In the genomic region with DNA sequence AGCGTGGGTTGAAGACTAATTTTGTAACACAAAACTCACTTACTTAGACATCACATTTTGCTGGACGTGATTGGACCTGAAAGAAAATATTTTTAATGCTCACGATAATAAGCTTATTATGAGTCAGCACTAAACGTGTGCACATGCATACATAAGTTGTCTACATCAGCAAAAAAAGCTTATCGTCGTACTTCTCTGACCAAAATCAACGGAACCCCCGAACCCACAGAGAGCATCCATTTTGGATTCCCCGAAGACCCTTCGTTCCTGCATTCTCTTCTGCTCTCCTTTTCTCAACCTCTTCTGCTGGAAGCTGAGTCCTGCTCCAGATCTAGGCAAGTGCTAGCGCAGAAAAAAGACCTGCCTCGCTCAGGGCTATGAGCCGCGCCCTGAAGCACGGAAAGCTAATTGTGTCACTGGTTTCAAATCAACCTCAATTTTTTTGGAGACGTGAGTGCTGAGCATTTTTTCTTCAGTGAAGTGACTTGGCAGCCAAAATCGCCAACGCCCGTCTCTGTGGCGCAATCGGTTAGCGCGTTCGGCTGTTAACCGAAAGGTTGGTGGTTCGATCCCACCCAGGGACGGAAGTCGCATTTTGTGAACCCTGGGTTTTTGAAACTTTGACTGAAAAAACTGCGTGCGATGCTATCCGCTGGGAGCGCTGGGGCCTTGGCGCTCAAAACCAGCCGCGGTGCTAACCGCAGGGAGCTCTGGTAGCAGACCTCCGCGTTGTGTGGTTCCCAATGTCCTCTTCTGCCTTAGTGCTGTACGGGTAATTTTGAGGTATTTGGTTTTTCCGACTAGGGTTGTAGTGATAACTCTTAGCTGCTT, we compare ENCODE assay signal across 8 cellular contexts. TPM values are rescaled to one million over a fixed set of nuclear protein-coding genes. Genes with fewer than 3 reads are reported as not detected.
DNase-seq lines count a peak whose midpoint lies in the region; ATAC-seq, FAIRE-seq and TF ChIP-seq lines count a peak whose summit lies in the region.
"Not testable (repeated sequence)": the region's sequence is repeated elsewhere in the genome, so short reads cannot be mapped to it uniquely, and the experiment has no call there.

No MANE protein-coding gene starts in this region.

- CTCF ChIA-PET in A549 (lab: Yijun Ruan, JAX) = interaction anchor here (0.7 to 1.7 kb wide), 5 partner anchors 9 to 202 kb away, joined by 3 to 7 read pairs (median 3); no protein-coding TSS in a partner anchor
- CTCF ChIA-PET in activated B cell treated with CpG ODN at 0.5 μM for 24 hours (lab: Charles Lee) = interaction anchor here (1.3 to 1.5 kb wide), 2 partner anchors 9 to 201 kb away, joined by 5 to 7 read pairs; no protein-coding TSS in a partner anchor

- peak overlapping the region; percentile 88 for H3K4me3 Mint-ChIP-seq in activated B cell treated with CpG ODN at 0.5 μM for 24 hours
- peak overlapping the region; percentile 95 to 99 (median 96) for H3K4me3 Mint-ChIP-seq in immature natural killer cell

- peak overlapping the region; percentile 67 for H3K4me2 ChIP-seq in A549

- POLR2A ChIA-PET in A549 (lab: Yijun Ruan, JAX) = interaction anchor here (0.6 kb wide), 1 partner anchor 13 kb away, joined by 3 read pairs; no protein-coding TSS in a partner anchor
- POLR2A ChIA-PET in activated B cell treated with CpG ODN at 0.5 μM for 24 hours (lab: Charles Lee) = interaction anchor here (0.7 to 1.8 kb wide), 4 partner anchors 9 to 210 kb away, joined by 3 to 15 read pairs (median 6); partner anchors contain the start of gene DUSP12

- TF ChIP-seq CTCF in A549 (IDR thresholded peaks at IDR 0.05); activated B cell treated with CpG ODN at 0.5 μM for 24 hours (IDR thresholded peaks at IDR 0.05); bronchial epithelial cell (IDR thresholded peaks at IDR 0.05; ENCODE audit: insufficient read depth, low read length, severe bottlenecking): not testable (repeated sequence)

- H3K9me3 Mint-ChIP-seq in activated B cell treated with CpG ODN at 0.5 μM for 24 hours, immature natural killer cell: not testable (repeated sequence)

- not testable (repeated sequence) for TF ChIP-seq EP300 in A549 (IDR thresholded peaks at IDR 0.05)

- H3K27ac Mint-ChIP-seq in activated B cell treated with CpG ODN at 0.5 μM for 24 hours (peak overlapping the region; percentile 92), immature natural killer cell (peak overlapping the region; percentile 94 to 97 (median 96))

- WGBS in A549 (ENCODE audit: missing lambda C conversion rate) = 2% methylated on average over 39 of the region's 40 CpGs
- WGBS in small intestine, 3 donors = 3 to 10% (median 9%) methylated on average over 40 of the region's 40 CpGs

- intact Hi-C loops in activated B cell treated with CpG ODN at 0.5 μM for 24 hours (cut with micrococcal nuclease) = loop anchor here (1.0 to 2.0 kb wide), 3 partner anchors 9 to 141 kb away; no protein-coding TSS in a partner anchor

- not testable (repeated sequence) for H3K4me1 ChIP-seq in A549; small intestine (ENCODE audit: control insufficient read depth in 2 of 2, insufficient read depth in 1 of 2, low read depth in 1 of 2, low read length in 1 of 2)

- FAIRE-seq in A549 (lab: Jason Lieb, UNC); bronchial epithelial cell (lab: Jason Lieb, UNC); small intestine (lab: Jason Lieb, UNC): not testable (repeated sequence)

- peak in 1 of 2 experiments; percentile 26; a peak in 2 of 5 replicates for TF ChIP-seq RAD21 in A549 (conservative IDR thresholded peaks at IDR 0.05 in 1 of 2, IDR thresholded peaks at IDR 0.05 in 1 of 2)

- H3K4me1 Mint-ChIP-seq in activated B cell treated with CpG ODN at 0.5 μM for 24 hours (peaks cover 42% of the 10 kb centered on the region), immature natural killer cell (peaks cover 60 to 73% of the 10 kb centered on the region in 2 donors)

- H3K27ac ChIP-seq in A549 (peak overlapping the region; percentile 55 to 73; a peak in 5 of 6 replicates), small intestine (ENCODE audit: low read depth in 1 of 2, low read length in 1 of 2) (peak overlapping the region in 1 of 2 donors; percentile 64)

- H3K4me3 ChIP-seq in A549 = peak overlapping the region; percentile 60
- H3K4me3 ChIP-seq in bronchial epithelial cell (ENCODE audit: low read depth, low read length) = peak overlapping the region; percentile 50
- not testable (repeated sequence) for H3K4me3 ChIP-seq in small intestine (ENCODE audit: low read depth in 1 of 2, low read length in 2 of 2)

- not testable (repeated sequence) for H3K27me3 Mint-ChIP-seq in activated B cell treated with CpG ODN at 0.5 μM for 24 hours
- H3K27me3 Mint-ChIP-seq in immature natural killer cell (ENCODE audit: low read depth in 3 of 3) = peaks cover 12 to 26% (median 19%) of the 10 kb centered on the region in 3 donors

- H3K27me3 ChIP-seq in bronchial epithelial cell (ENCODE audit: control insufficient read depth, insufficient read depth, low read length); small intestine (ENCODE audit: control insufficient read depth in 2 of 2, insufficient read depth in 2 of 2, low read length in 2 of 2): not testable (repeated sequence)

- TF ChIP-seq POLR2A in A549 (IDR thresholded peaks at IDR 0.05; ENCODE audit: low read length) = not testable (repeated sequence)

- H3K36me3 Mint-ChIP-seq in activated B cell treated with CpG ODN at 0.5 μM for 24 hours (ENCODE audit: low read depth) = not testable (repeated sequence)
- peaks cover 8 to 19% (median 17%) of the 10 kb centered on the region in 3 donors for H3K36me3 Mint-ChIP-seq in immature natural killer cell

- H3K36me3 ChIP-seq in bronchial epithelial cell (ENCODE audit: control insufficient read depth, insufficient read depth, low read length); small intestine (ENCODE audit: control insufficient read depth in 2 of 2, insufficient read depth in 2 of 2, low read length in 2 of 2): not testable (repeated sequence)

- DNase-seq in A549 (ENCODE audit: low read depth in 1 of 2, low spot score in 1 of 2) (peak; percentile 63 to 88), NCI-H2171 treated with DMSO at 0.1 percent for 48 hours (lab: John Stamatoyannopoulos, UW) (peak; percentile 79), activated B cell treated with CpG ODN at 0.5 μM for 24 hours (peak; percentile 83), bronchial epithelial cell (ENCODE audit: low read depth) (peak; percentile 85), immature natural killer cell (peak; percentile 93 to 95 (median 94)), small intestine (peak; percentile 53)

- ATAC-seq in A549 = peak; percentile 86 to 89
- ATAC-seq in GM18520 (IDR thresholded peaks at IDR 0.05; ENCODE audit: unreplicated experiment) = peak; percentile 46
- peak; percentile 40 for ATAC-seq in HG03064 (IDR thresholded peaks at IDR 0.05; ENCODE audit: low read depth, unreplicated experiment)
- peak; percentile 70 for ATAC-seq in activated B cell treated with CpG ODN at 0.5 μM for 24 hours (ENCODE audit: low read depth)

- not testable (repeated sequence) for H3K9me3 ChIP-seq in A549; small intestine (ENCODE audit: control insufficient read depth, low read depth)

TF ChIP-seq in A549, 52 proteins besides CTCF, POLR2A, EP300 and RAD21 (continues in another document):
- TF ChIP-seq GATA3 (IDR thresholded peaks at IDR 0.05; ENCODE audit: borderline replicate concordance) = peak; percentile 11; the same call in 1 of the 2 replicates
- TF ChIP-seq MAFK (IDR thresholded peaks at IDR 0.05; ENCODE audit: partially characterized antibody) = peak; percentile 99

RNA-seq across cellular contexts. Expression of gene FCGR3A, which starts 9.7 kb away (rescaled TPM):
- polyA plus RNA-seq in A549 (2011; rRNA removed) = not detected in 2 replicates
- polyA plus RNA-seq in A549 (2012; cell fraction: cytosol; rRNA removed) = not detected in 2 replicates
- polyA plus RNA-seq in A549 (2012; cell fraction: nucleus; rRNA removed) = not detected in 2 replicates
- not detected in 3 replicates for polyA plus RNA-seq in A549 (2017; fragmentation: RNase III; extraction: RNeasy Plus Mini Kit Qiagen cat#74134 plus additional on column Dnase treatment)
- not detected in 2 replicates for polyA minus RNA-seq in A549 (2011; rRNA and poly(A)+ RNA removed)
- total RNA-seq in activated B cell treated with CpG ODN at 0.5 μM for 24 hours = 0.24 and 0.47 TPM in 2 replicates
- total RNA-seq in bronchial epithelial cell = not detected in 2 replicates
- 1,000 to 10,000 TPM in 2 of 3 donors, 100 to 1,000 TPM in 1; 491 to 1,637 (median 1,471) TPM for polyA plus RNA-seq in immature natural killer cell
- polyA plus RNA-seq in small intestine = 10 to 100 TPM in 1 of 3 donors, 1 to 10 TPM in 2; 1.3 to 19.5 (median 1.9) TPM

RNA-seq across cellular contexts. Expression of gene HSPA6, which starts 15.6 kb away (rescaled TPM):
- polyA plus RNA-seq in A549 (2011; rRNA removed) = 0.22 and 0.58 TPM in 2 replicates
- 0.71 and 0.73 TPM in 2 replicates for polyA plus RNA-seq in A549 (2012; cell fraction: cytosol; rRNA removed)
- 0.73 and 1.1 TPM in 2 replicates for polyA plus RNA-seq in A549 (2012; cell fraction: nucleus; rRNA removed)
- polyA plus RNA-seq in A549 (2017; fragmentation: RNase III; extraction: RNeasy Plus Mini Kit Qiagen cat#74134 plus additional on column Dnase treatment) = 0.26 to 0.50 TPM (median 0.50 TPM) in 3 replicates
- polyA minus RNA-seq in A549 (2011; rRNA and poly(A)+ RNA removed) = 0.49 and 0.62 TPM in 2 replicates
- total RNA-seq in activated B cell treated with CpG ODN at 0.5 μM for 24 hours = 4.0 and 4.5 TPM in 2 replicates
- total RNA-seq in bronchial epithelial cell = 1.6 and 1.7 TPM in 2 replicates
- polyA plus RNA-seq in immature natural killer cell = 1 to 10 TPM in 2 of 3 donors, under 1 TPM in 1; 0.61 to 8.8 (median 6.9) TPM
- polyA plus RNA-seq in small intestine = 1 to 10 TPM in 2 of 3 donors, under 1 TPM in 1; 0.22 to 1.6 (median 1.1) TPM

RNA-seq across cellular contexts. Expression of gene FCGR2A, which starts 34.7 kb away (rescaled TPM):
- polyA plus RNA-seq in A549 (2011; rRNA removed) (0.12 and 0.13 TPM in 2 replicates), A549 (2017; fragmentation: RNase III; extraction: RNeasy Plus Mini Kit Qiagen cat#74134 plus additional on column Dnase treatment) (not detected in 3 replicates), immature natural killer cell (1 to 10 TPM in 2 of 3 donors, under 1 TPM in 1; 0.71 to 5.2 (median 2.1) TPM), small intestine (10 to 100 TPM in 1 of 3 donors, 1 to 10 TPM in 2; 1.1 to 18.7 (median 4.6) TPM)
- not detected in 2 replicates for polyA plus RNA-seq in A549 (2012; cell fraction: cytosol; rRNA removed)
- polyA plus RNA-seq in A549 (2012; cell fraction: nucleus; rRNA removed) = not detected in 2 replicates
- polyA minus RNA-seq in A549 (2011; rRNA and poly(A)+ RNA removed) = not detected in 2 replicates
- total RNA-seq in activated B cell treated with CpG ODN at 0.5 μM for 24 hours (6.2 and 8.6 TPM in 2 replicates), bronchial epithelial cell (not detected in 2 replicates)

Comparison
In these comparisons a context has a peak if more than half of its experiments do, and no peak if none do; other contexts are left out.
1. RNA of gene FCGR3A, which starts 9.7 kb away (polyA plus RNA-seq): 491 to 1,637 TPM in immature natural killer cell; 1.3 to 19.5 TPM in small intestine and not detected in A549; every median in the first group is over 10 times any median in the second.
2. Peak in every context shown above with its lines, with median percentiles within 50 percentile points of each other: ATAC-seq and DNase-seq.